1 cellular context compared by ENCODE assay signal in the genomic region with DNA sequence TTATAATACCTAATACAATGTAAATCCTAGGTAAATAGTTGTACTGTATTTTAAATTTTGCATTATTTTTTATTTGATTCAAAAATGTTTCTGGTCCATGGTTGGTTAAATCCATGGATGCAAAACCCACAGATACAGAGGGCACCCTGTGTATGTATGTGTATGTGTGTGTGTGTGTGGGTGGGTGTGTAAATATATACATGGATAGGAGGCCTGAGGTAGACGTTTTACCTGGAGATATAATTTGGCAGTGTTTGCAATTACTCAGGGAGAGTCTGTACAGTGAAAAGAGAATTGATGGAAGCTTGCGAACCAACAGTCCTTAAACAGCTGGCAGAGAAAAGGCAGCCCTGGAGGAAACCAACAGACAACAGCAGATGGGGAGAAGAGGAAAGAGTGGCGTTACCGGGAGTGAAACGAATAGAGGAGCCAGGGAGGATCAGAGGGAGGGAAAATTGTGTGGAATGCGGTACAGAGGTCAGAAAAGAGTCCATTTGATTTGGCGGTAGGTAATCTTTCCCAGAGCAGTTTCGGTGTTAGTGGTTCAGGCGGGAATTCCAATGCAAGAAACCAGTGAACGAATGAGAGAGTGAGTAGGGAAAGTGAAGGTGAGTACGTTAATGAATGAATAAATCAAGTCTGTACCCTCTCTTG.
A peak's percentile ranks its signal among the peaks of the same experiment; 100 is the strongest.
TF ChIP-seq lines count a peak whose summit lies in the region.

No MANE protein-coding gene starts in this region.

TF ChIP-seq in H1, 55 proteins besides CTCF, POLR2A, EP300 and RAD21 (continued from another document):
- no peak for TF ChIP-seq KDM4A (IDR thresholded peaks at IDR 0.05; ENCODE audit: low read depth, low read length, severe bottlenecking)
- TF ChIP-seq ASH2L (IDR thresholded peaks at IDR 0.05; ENCODE audit: low read length) = peak; percentile 9
- TF ChIP-seq SIN3A (conservative IDR thresholded peaks at IDR 0.05 in 1 of 2, IDR thresholded peaks at IDR 0.05 in 1 of 2; ENCODE audit: low read depth in 1 of 2, low read length in 2 of 2) = 0 out of 4 replicates have a peak, but pooled peaks of 1 of the 2 experiments have one; percentile 4
- TF ChIP-seq POLR2AphosphoS5 (IDR thresholded peaks at IDR 0.05; ENCODE audit: low read depth, low read length) = no peak
- TF ChIP-seq CHD1 (IDR thresholded peaks at IDR 0.05; ENCODE audit: low read depth, low read length) = peak; percentile 75
- no peak for TF ChIP-seq CREB1 (IDR thresholded peaks at IDR 0.05)
